ENCODE assay signal across 22 cellular contexts in genomic region chr9:8946461-8946860, GRCh38.
"Had no signal": no experiment of that assay in that cellular context is flagged by ENCODE, and none has a peak within 500 bp of the region (broad histone marks: within the 10 kb centered on the region; RNA-seq: fewer than 3 reads in every experiment).

No MANE protein-coding gene starts in this region.

- H3K36me3 ChIP-seq: colonic mucosa, ovary, sigmoid colon, stomach, tibial artery had no signal

- H3K27ac ChIP-seq: colonic mucosa, ovary, psoas muscle, sigmoid colon, stomach, tibial artery had no signal

- H3K9me3 ChIP-seq: colonic mucosa, mucosa of descending colon, ovary, psoas muscle, sigmoid colon, stomach, tibial artery had no signal

- H3K27me3 ChIP-seq: colonic mucosa, ovary, sigmoid colon, stomach, tibial artery had no signal

- ATAC-seq: effector memory CD8-positive, alpha-beta T cell; left lobe of liver; mucosa of descending colon; natural killer cell treated with Interleukin-12 subunit alpha and Interleukin-12 subunit beta and Interleukin-15 and Interleukin-18, amount 100 ng/mL, for 72 hours; psoas muscle; right cardiac atrium; stimulated activated effector memory CD8-positive, alpha-beta T cell treated with anti-CD3 and anti-CD28 coated beads, Interleukin-12 subunit alpha, Interleukin-12 subunit beta, amount 100 ng/mL, for 72 hours had no signal

- DNase-seq: colonic mucosa; dermis blood vessel endothelial cell; effector memory CD8-positive, alpha-beta T cell; hypothalamus; kidney; mucosa of descending colon; naive B cell; occipital lobe; ovary; posterior cingulate gyrus; psoas muscle; right cardiac atrium; sigmoid colon; stimulated activated CD4-positive, alpha-beta T cell treated with anti-CD3 and anti-CD28 coated beads, Interleukin-2, amount 100 ng/mL, for 24 hours; stimulated activated CD4-positive, alpha-beta T cell treated with anti-CD3 and anti-CD28 coated beads, Interleukin-4, amount 100 ng/mL, for 24 hours; stimulated activated naive CD4-positive, alpha-beta T cell treated with Interleukin-2 at 50 U/mL for 16 hours; stomach; tibial artery had no signal

- H3K4me1 ChIP-seq: colonic mucosa, psoas muscle, sigmoid colon, stomach, tibial artery had no signal

- H3K4me3 ChIP-seq: colonic mucosa, lung, mucosa of descending colon, ovary, psoas muscle, sigmoid colon, stomach, tibial artery had no signal
